Comparison of ENCODE assay signal across 9 cellular contexts in the genomic region with DNA sequence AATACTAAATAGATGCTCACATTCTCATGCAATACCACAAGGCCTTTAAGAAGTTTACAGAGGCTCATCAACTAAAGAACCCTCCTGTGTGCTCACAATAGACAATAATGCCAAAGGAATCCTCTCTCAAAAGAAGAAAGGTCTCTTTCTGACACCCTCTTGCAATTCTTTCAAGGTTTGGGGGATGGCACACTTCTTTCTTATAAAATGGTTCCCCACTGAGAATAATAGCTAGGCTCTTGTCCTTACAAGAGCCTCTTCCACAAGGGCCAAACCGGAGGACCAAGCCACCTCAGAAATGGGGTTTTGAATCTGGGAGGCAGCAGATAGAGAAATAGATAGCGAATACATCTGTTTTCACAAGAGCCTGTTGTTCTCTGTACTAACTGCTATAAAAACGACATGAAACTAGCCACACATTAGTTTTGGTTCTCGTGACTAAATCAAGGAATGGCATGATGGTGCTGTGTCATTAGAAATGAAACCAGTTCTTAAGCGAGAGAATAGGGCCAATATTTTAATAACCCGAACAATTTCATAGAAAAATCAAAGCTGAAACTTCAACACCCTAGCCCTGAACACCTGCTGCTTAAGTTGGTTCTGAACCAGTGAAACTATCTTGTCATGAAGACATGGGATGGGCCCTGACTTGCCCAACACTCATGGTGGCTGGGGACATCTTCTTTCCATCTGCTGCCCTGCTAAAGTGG.
A peak's percentile ranks its signal among the peaks of the same experiment; 100 is the strongest.
DNase-seq lines count a peak whose midpoint lies in the region; ATAC-seq lines count a peak whose summit lies in the region.
"Had no signal": no experiment of that assay in that cellular context is flagged by ENCODE, and none has a peak within 500 bp of the region (broad histone marks: within the 10 kb centered on the region; RNA-seq: fewer than 3 reads in every experiment).

No MANE protein-coding gene starts in this region.

- ATAC-seq in GM19025 (IDR thresholded peaks at IDR 0.05; ENCODE audit: low read depth, unreplicated experiment) (peak; percentile 37), GM21786 (IDR thresholded peaks at IDR 0.05; ENCODE audit: unreplicated experiment) (peak; percentile 41), HG03460 (IDR thresholded peaks at IDR 0.05; ENCODE audit: unreplicated experiment) (peak; percentile 42)

- DNase-seq in foreskin melanocyte, result peak; percentile 83
- no peak for DNase-seq in midbrain (lab: John Stamatoyannopoulos, UW)
- no peak for DNase-seq in SK-N-DZ (ENCODE audit: low spot score)
- DNase-seq in SHP77 treated with DMSO at 0.1 percent for 48 hours (lab: John Stamatoyannopoulos, UW), result no peak
- no peak for DNase-seq in NCI-H128 (lab: John Stamatoyannopoulos, UW; ENCODE audit: unreplicated experiment)
- DNase-seq: SK-N-SH had no signal
